7 cellular contexts compared by ENCODE assay signal in the genomic region with DNA sequence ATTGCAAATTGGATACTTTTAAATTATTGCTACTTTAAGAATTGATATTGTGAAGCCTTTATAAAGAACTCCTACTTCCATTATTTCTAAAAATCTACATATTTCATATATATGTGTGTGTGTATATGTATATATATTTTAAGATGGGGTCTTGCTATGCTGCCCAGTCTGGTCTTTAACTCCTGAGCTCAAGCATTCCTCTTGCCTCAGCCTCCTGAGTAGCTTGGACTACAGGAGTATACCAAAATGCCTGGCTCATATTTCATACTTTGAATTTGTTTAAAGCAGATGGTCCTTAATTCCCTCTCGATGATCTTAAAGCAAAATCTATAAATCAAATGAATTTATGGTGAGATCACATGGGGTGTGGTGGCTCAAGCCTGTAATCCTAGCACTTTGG.
"Had no signal": no experiment of that assay in that cellular context is flagged by ENCODE, and none has a peak within 500 bp of the region (broad histone marks: within the 10 kb centered on the region; RNA-seq: fewer than 3 reads in every experiment).

No MANE protein-coding gene starts in this region.

- H3K36me3 ChIP-seq: HAP-1 had no signal

- H2AFZ ChIP-seq: GM23248 had no signal

- DNase-seq: GM23248, GOT3, H7, KBM-7 had no signal

- FAIRE-seq: HTR-8/SVneo had no signal

- ATAC-seq: HCT116 had no signal

- H3K4me3 ChIP-seq: GM23248, HAP-1 had no signal

- H3K9ac ChIP-seq: GM23248 had no signal

- H3K9me3 ChIP-seq: HAP-1 had no signal
